In genomic region chr5:73625314-73625904, GRCh38 we compare ENCODE assay signal across 8 cellular contexts. TPM values are rescaled to one million over a fixed set of nuclear protein-coding genes. Genes with fewer than 3 reads are reported as not detected.
DNase-seq lines count a peak whose midpoint lies in the region; ATAC-seq and TF ChIP-seq lines count a peak whose summit lies in the region.

No MANE protein-coding gene starts in this region.

- H3K36me3 Mint-ChIP-seq in Calu3 (ENCODE audit: insufficient read depth, unreplicated experiment), result peaks cover 25% of the 10 kb centered on the region
- H3K36me3 Mint-ChIP-seq in type B pancreatic cell, result no peaks in the 10 kb centered on the region

- H3K4me3 Mint-ChIP-seq in Calu3 (ENCODE audit: low read depth, unreplicated experiment) (peak overlapping the region; percentile 85), type B pancreatic cell (peak overlapping the region; percentile 89)

- H3K4me1 Mint-ChIP-seq in Calu3 (ENCODE audit: low read depth, unreplicated experiment) (peaks cover 51% of the 10 kb centered on the region), type B pancreatic cell (ENCODE audit: unreplicated experiment) (peaks cover 13% of the 10 kb centered on the region)

- TF ChIP-seq POLR2A in lower leg skin (IDR thresholded peaks at IDR 0.05), result no peak

- intact Hi-C loops in Calu3 (cut with micrococcal nuclease; ENCODE audit: unreplicated experiment), result loop anchor here (5.0 kb wide), 1 partner anchor 33 kb away; no protein-coding TSS in a partner anchor
- intact Hi-C loops in lower leg skin (cut with DNase I; ENCODE audit: low total_unique reads), result no loop called here

- H3K9me3 Mint-ChIP-seq in Calu3 (ENCODE audit: low read depth, unreplicated experiment) (no peaks in the 10 kb centered on the region), type B pancreatic cell (no peaks in the 10 kb centered on the region)

- no peak for ATAC-seq in GM18502 (IDR thresholded peaks at IDR 0.05; ENCODE audit: poor library complexity, unreplicated experiment)
- no peak for ATAC-seq in GM21390 (IDR thresholded peaks at IDR 0.05; ENCODE audit: unreplicated experiment)

- H3K4me3 ChIP-seq in HUES48 (ENCODE audit: low read depth, low read length) (peak overlapping the region; percentile 58), lower leg skin (ENCODE audit: low read depth, poor library complexity, severe bottlenecking) (peak overlapping the region; percentile 40)

- peaks cover 40% of the 10 kb centered on the region for H3K27me3 ChIP-seq in HUES48 (ENCODE audit: control insufficient read depth, insufficient read depth, low read length)

- 1 to 2% methylated on average over 22 to 26 of the region's 28 CpGs for WGBS in lower leg skin, 2 donors

- DNase-seq in Calu3, result no peak
- peak; percentile 7 for DNase-seq in cerebellum (ENCODE audit: low spot score)
- DNase-seq in lower leg skin (ENCODE audit: low spot score in 2 of 2), result no peak
- no peak for DNase-seq in type B pancreatic cell (ENCODE audit: extremely low spot score, unreplicated experiment)
- DNase-seq in GM19240 (ENCODE audit: insufficient read length, low spot score), result no peak

- no peak overlapping the region for H3K9ac ChIP-seq in HUES48 (ENCODE audit: low read depth, low read length)

- H3K27me3 Mint-ChIP-seq in Calu3 (ENCODE audit: unreplicated experiment) (no peaks in the 10 kb centered on the region), type B pancreatic cell (peaks cover 28% of the 10 kb centered on the region)

- no peaks in the 10 kb centered on the region for H3K36me3 ChIP-seq in HUES48 (ENCODE audit: control insufficient read depth, insufficient read depth, low read length)

- no peak overlapping the region for H3K27ac ChIP-seq in HUES48 (ENCODE audit: low read depth, low read length)

- TF ChIP-seq CTCF in Calu3 (IDR thresholded peaks at IDR 0.05; ENCODE audit: unreplicated experiment) (no peak), lower leg skin (IDR thresholded peaks at IDR 0.05) (no peak), type B pancreatic cell (conservative IDR thresholded peaks at IDR 0.05) (no peak)

- no TSS peak for BruUV-seq in Calu3 (replicated peaks; lab: Mats Ljungman, UMichigan)

- CTCF ChIA-PET in Calu3 (lab: Charles Lee), result interaction anchor here (1.6 to 2.0 kb wide), 3 partner anchors 26 to 68 kb away, joined by 4 to 7 read pairs (median 6); no protein-coding TSS in a partner anchor

- H3K27ac Mint-ChIP-seq in Calu3 (ENCODE audit: unreplicated experiment) (peak overlapping the region; percentile 56), type B pancreatic cell (peak overlapping the region; percentile 87)

- H3K4me1 ChIP-seq in HUES48 (ENCODE audit: control insufficient read depth, insufficient read depth, low read length), result peaks cover 14% of the 10 kb centered on the region

- H3K9me3 ChIP-seq in HUES48 (ENCODE audit: control insufficient read depth, insufficient read depth, low read length), result no peaks in the 10 kb centered on the region

RNA-seq across cellular contexts. Expression of gene ARHGEF28, which starts 0.6 kb away (rescaled TPM):
- total RNA-seq in Calu3 (2022) (79.3 and 92.0 TPM in 2 replicates), cerebellum (6.7 TPM), lower leg skin (10 to 100 TPM; 30.9 to 54.7 (median 36.2) TPM), type B pancreatic cell (ENCODE audit: low replicate concordance) (24.9 and 44.1 TPM in 2 replicates)

RNA-seq across cellular contexts. Expression of gene UTP15, which starts 59.9 kb away (rescaled TPM):
- total RNA-seq in Calu3 (2022), result 44.4 and 47.5 TPM in 2 replicates
- total RNA-seq in cerebellum, result 28.9 TPM
- 10 to 100 TPM; 13.0 to 37.1 (median 15.4) TPM for total RNA-seq in lower leg skin
- total RNA-seq in type B pancreatic cell (ENCODE audit: low replicate concordance), result 15.7 and 22.7 TPM in 2 replicates

RNA-seq across cellular contexts. Expression of gene ANKRA2, which starts 60.0 kb away (rescaled TPM):
- total RNA-seq in Calu3 (2022) (24.4 and 26.5 TPM in 2 replicates), cerebellum (39.8 TPM), lower leg skin (10 to 100 TPM; 19.4 to 56.1 (median 27.6) TPM), type B pancreatic cell (ENCODE audit: low replicate concordance) (23.2 and 26.0 TPM in 2 replicates)
